Comparison of ENCODE assay signal across 8 cellular contexts in the genomic region with DNA sequence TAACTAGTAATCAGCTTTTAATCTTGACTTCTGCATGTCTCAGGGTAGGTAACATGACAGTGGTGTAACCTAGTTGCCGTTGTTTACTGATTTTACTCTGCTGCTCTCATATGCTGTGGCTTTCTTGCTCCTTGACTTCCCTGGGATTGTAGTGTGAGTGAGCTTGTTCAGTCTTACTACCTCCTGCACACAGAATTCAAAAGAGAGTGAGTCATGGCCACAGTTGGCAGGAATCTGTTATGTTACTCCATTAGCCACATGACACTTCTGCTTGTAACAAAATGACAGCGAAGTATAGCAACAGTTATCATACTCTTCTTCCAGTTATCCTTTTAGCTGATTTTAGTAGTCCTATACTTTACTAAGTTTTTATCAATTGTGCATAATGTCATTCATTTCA. TPM values are rescaled to one million over a fixed set of nuclear protein-coding genes. Genes with fewer than 3 reads are reported as not detected.
DNase-seq lines count a peak whose midpoint lies in the region; ATAC-seq and TF ChIP-seq lines count a peak whose summit lies in the region.

No MANE protein-coding gene starts in this region.

- no peaks in the 10 kb centered on the region for H3K4me1 ChIP-seq in colonic mucosa

- no peaks in the 10 kb centered on the region for H3K27me3 Mint-ChIP-seq in Calu3 (ENCODE audit: unreplicated experiment)

- no peak for TF ChIP-seq CTCF in Calu3 (IDR thresholded peaks at IDR 0.05; ENCODE audit: unreplicated experiment)
- no peak for TF ChIP-seq CTCF in epithelial cell of esophagus (IDR thresholded peaks at IDR 0.05; ENCODE audit: insufficient read depth, low read depth, low read length, missing control alignments)
- TF ChIP-seq CTCF in colonic mucosa (IDR thresholded peaks at IDR 0.05), result no peak

- H3K36me3 ChIP-seq in colonic mucosa, result no peaks in the 10 kb centered on the region

- peak overlapping the region; percentile 16 for H3K27ac Mint-ChIP-seq in Calu3 (ENCODE audit: unreplicated experiment)

- no peaks in the 10 kb centered on the region for H3K27me3 ChIP-seq in colonic mucosa

- peaks cover 5% of the 10 kb centered on the region for H3K36me3 Mint-ChIP-seq in Calu3 (ENCODE audit: insufficient read depth, unreplicated experiment)

- H3K4me3 ChIP-seq in epithelial cell of esophagus (ENCODE audit: low read length) (no peak overlapping the region), colonic mucosa (no peak overlapping the region)

- no peaks in the 10 kb centered on the region for H3K9me3 Mint-ChIP-seq in Calu3 (ENCODE audit: low read depth, unreplicated experiment)

- DNase-seq in Calu3, result peak; percentile 25
- peak; percentile 89 for DNase-seq in NCI-H226
- DNase-seq in epithelial cell of esophagus (ENCODE audit: low read depth), result peak; percentile 90
- DNase-seq in non-pigmented ciliary epithelial cell (ENCODE audit: low read depth), result peak; percentile 78
- no peak for DNase-seq in NK-92 treated with Interleukin-12 subunit alpha and Interleukin-12 subunit beta, amount 100 ng/mL, for 24 hours (lab: John Stamatoyannopoulos, UW)
- no peak for DNase-seq in colonic mucosa
- DNase-seq in NCI-H146 treated with DMSO at 0.1 percent for 48 hours (lab: John Stamatoyannopoulos, UW; ENCODE audit: unreplicated experiment), result no peak

- ATAC-seq in HG03469 (IDR thresholded peaks at IDR 0.05; ENCODE audit: unreplicated experiment), result no peak

- H3K27ac ChIP-seq in colonic mucosa, result no peak overlapping the region

- BruUV-seq in Calu3 (replicated peaks; lab: Mats Ljungman, UMichigan), result no TSS peak

- CTCF ChIA-PET in Calu3 (lab: Charles Lee), result interaction anchor here (0.9 kb wide), 1 partner anchor 20 kb away, joined by 3 read pairs; no protein-coding TSS in a partner anchor

- intact Hi-C loops in Calu3 (cut with micrococcal nuclease; ENCODE audit: unreplicated experiment) (no loop called here), colonic mucosa (cut with DNase I) (no loop called here)

- peaks cover 41% of the 10 kb centered on the region for H3K4me1 Mint-ChIP-seq in Calu3 (ENCODE audit: low read depth, unreplicated experiment)

- no peak overlapping the region for H3K9ac ChIP-seq in colonic mucosa (ENCODE audit: low read depth in 2 of 2, low read length in 2 of 2)

- no peaks in the 10 kb centered on the region for H3K9me3 ChIP-seq in colonic mucosa

- no peak overlapping the region for H3K4me3 Mint-ChIP-seq in Calu3 (ENCODE audit: low read depth, unreplicated experiment)

RNA-seq across cellular contexts. Expression of a gene that starts 18.8 kb away (rescaled TPM):
- 58.4 and 60.1 TPM in 2 replicates for total RNA-seq in Calu3 (2022)
- total RNA-seq in colonic mucosa, result 10 to 100 TPM; 32.8 to 33.2 TPM

Comparison
In these comparisons a context has a peak if more than half of its experiments do, and no peak if none do; other contexts are left out.
1. DNase-seq: peak in Calu3 (single experiment), NCI-H226 (single experiment), epithelial cell of esophagus (single experiment) and non-pigmented ciliary epithelial cell (single experiment); none in NK-92 treated with Interleukin-12 subunit alpha and Interleukin-12 subunit beta, amount 100 ng/mL, for 24 hours (single experiment), colonic mucosa (single experiment) and NCI-H146 treated with DMSO at 0.1 percent for 48 hours (single experiment).